In the genomic region with DNA sequence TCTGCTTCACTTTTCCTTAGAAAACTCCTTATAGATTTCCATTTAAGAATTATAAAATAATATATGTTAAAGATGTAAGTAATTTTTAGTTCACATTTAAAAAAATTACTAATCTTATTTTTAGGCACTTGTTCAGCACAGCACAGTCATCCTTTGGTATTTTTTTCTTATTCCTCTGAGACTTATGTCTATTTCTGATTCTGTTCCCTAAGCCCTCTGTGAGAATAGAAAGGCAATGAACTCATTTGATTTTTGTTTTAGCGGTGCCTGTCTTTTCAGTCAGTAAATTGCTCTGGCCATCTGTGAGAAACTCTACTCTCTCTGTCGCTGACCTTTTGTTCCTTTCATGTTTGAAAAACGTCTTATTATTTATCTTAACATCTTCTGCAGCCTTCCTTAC, we compare ENCODE assay signal across 23 cellular contexts.
"Had no signal": no experiment of that assay in that cellular context is flagged by ENCODE, and none has a peak within 500 bp of the region (broad histone marks: within the 10 kb centered on the region; RNA-seq: fewer than 3 reads in every experiment).

No MANE protein-coding gene starts in this region.

- DNase-seq: dermis blood vessel endothelial cell; dorsolateral prefrontal cortex; effector CD4-positive, alpha-beta T cell; effector memory CD4-positive, alpha-beta T cell; foreskin keratinocyte; head of caudate nucleus; hypothalamus; immature natural killer cell; islet precursor cell; kidney; left colon; left ventricle myocardium superior; lower lobe of right lung; mesenchymal stem cell; mucosa of descending colon; naive B cell; naive thymus-derived CD8-positive, alpha-beta T cell had no signal

- H3K4me1 Mint-ChIP-seq: immature natural killer cell; mesothelial cell of epicardium; naive B cell; naive thymus-derived CD8-positive, alpha-beta T cell had no signal

- H3K4me1 ChIP-seq: esophagus muscularis mucosa, foreskin keratinocyte, gastroesophageal sphincter, lower lobe of right lung had no signal

- H3K27me3 Mint-ChIP-seq: naive B cell; naive thymus-derived CD8-positive, alpha-beta T cell had no signal

- H3K4me3 ChIP-seq: coronary artery, dorsolateral prefrontal cortex, esophagus muscularis mucosa, gastroesophageal sphincter, hepatocyte, lower lobe of right lung, mucosa of descending colon had no signal

- H3K9me3 Mint-ChIP-seq: mesothelial cell of epicardium had no signal

- ATAC-seq: foreskin keratinocyte; gastroesophageal sphincter; left colon; left lobe of liver; left ventricle myocardium superior; lower lobe of right lung; mucosa of descending colon; naive thymus-derived CD8-positive, alpha-beta T cell had no signal

- H3K4me3 Mint-ChIP-seq: immature natural killer cell; mesothelial cell of epicardium; naive B cell; naive thymus-derived CD8-positive, alpha-beta T cell had no signal

- H3K27ac Mint-ChIP-seq: immature natural killer cell; mesothelial cell of epicardium; naive thymus-derived CD8-positive, alpha-beta T cell had no signal

- H3K9me3 ChIP-seq: esophagus muscularis mucosa, gastroesophageal sphincter, lower lobe of right lung had no signal

- H3K27me3 ChIP-seq: dorsolateral prefrontal cortex, esophagus muscularis mucosa, foreskin keratinocyte, gastroesophageal sphincter, hepatocyte had no signal

- H3K36me3 ChIP-seq: esophagus muscularis mucosa, gastroesophageal sphincter, lower lobe of right lung had no signal

- H3K27ac ChIP-seq: coronary artery, dorsolateral prefrontal cortex, esophagus muscularis mucosa, foreskin keratinocyte, gastroesophageal sphincter, hepatocyte, lower lobe of right lung had no signal

- H3K36me3 Mint-ChIP-seq: immature natural killer cell; mesothelial cell of epicardium; naive B cell; naive thymus-derived CD8-positive, alpha-beta T cell had no signal
